Comparison of ENCODE assay signal across 19 cellular contexts in the genomic region with DNA sequence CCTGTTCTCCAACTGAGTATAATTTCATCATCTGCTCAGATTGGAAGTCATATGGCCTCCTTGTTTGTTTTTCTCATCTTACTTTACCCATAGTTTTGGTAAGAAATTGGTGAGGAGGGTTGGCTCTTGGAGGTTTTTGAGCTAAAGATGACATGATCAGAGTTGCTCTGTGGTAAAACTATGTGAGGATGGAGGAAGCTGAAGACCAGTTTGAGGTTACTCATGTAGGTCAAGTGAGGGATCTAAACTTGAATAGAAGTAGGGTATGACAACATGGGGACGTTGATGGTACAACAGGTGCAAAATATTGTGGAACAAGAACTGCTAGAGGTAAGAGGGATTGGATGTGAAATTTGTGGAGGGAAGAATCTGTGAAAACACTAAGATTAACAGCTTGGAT.
DNase-seq lines count a peak whose midpoint lies in the region; ATAC-seq and TF ChIP-seq lines count a peak whose summit lies in the region.
"Had no signal": no experiment of that assay in that cellular context is flagged by ENCODE, and none has a peak within 500 bp of the region (broad histone marks: within the 10 kb centered on the region; RNA-seq: fewer than 3 reads in every experiment).

No MANE protein-coding gene starts in this region.

- H3K9me3 Mint-ChIP-seq in activated CD8-positive, alpha-beta T cell treated with anti-CD3 and anti-CD28 coated beads for 36 hours, result peaks cover 6% of the 10 kb centered on the region
- peaks cover 5% of the 10 kb centered on the region for H3K9me3 Mint-ChIP-seq in activated CD8-positive, alpha-beta T cell treated with anti-CD3 and anti-CD28 coated beads, Interleukin-2, amount 10 ng/mL, durations not matched to agents 7 days and 5 days (ENCODE audit: insufficient read depth)
- no peaks in the 10 kb centered on the region for H3K9me3 Mint-ChIP-seq in stimulated activated effector memory CD8-positive, alpha-beta T cell treated with anti-CD3 and anti-CD28 coated beads, Interleukin-12 subunit alpha, Interleukin-12 subunit beta, amount 100 ng/mL, for 72 hours

- H3K27me3 ChIP-seq in esophagus muscularis mucosa, result no peaks in the 10 kb centered on the region
- H3K27me3 ChIP-seq: BE2C had no signal

- WGBS in esophagus muscularis mucosa, result 63% methylated on average over 1 of the region's 1 CpG

- POLR2A ChIA-PET in activated CD8-positive, alpha-beta T cell treated with anti-CD3 and anti-CD28 coated beads for 36 hours (lab: Charles Lee), result no interaction called here
- POLR2A ChIA-PET in activated CD8-positive, alpha-beta T cell treated with anti-CD3 and anti-CD28 coated beads, Interleukin-2, amount 10 ng/mL, durations not matched to agents 7 days and 5 days (lab: Charles Lee), result no interaction called here

- ATAC-seq in activated CD8-positive, alpha-beta T cell treated with anti-CD3 and anti-CD28 coated beads for 36 hours, result no peak
- no peak for ATAC-seq in activated CD8-positive, alpha-beta T cell treated with anti-CD3 and anti-CD28 coated beads, Interleukin-2, amount 10 ng/mL, durations not matched to agents 7 days and 5 days
- ATAC-seq in T-helper 17 cell (peak; percentile 81), mucosa of descending colon (no peak)
- peak; percentile 72 for ATAC-seq in stimulated activated effector memory CD8-positive, alpha-beta T cell treated with anti-CD3 and anti-CD28 coated beads, Interleukin-12 subunit alpha, Interleukin-12 subunit beta, amount 100 ng/mL, for 72 hours

- H3K4me3 ChIP-seq in esophagus muscularis mucosa (no peak overlapping the region), mucosa of descending colon (no peak overlapping the region)
- H3K4me3 ChIP-seq: GM23248 had no signal

- no peak for DNase-seq in activated CD8-positive, alpha-beta T cell treated with anti-CD3 and anti-CD28 coated beads for 36 hours
- DNase-seq in activated CD8-positive, alpha-beta T cell treated with anti-CD3 and anti-CD28 coated beads, Interleukin-2, amount 10 ng/mL, durations not matched to agents 7 days and 5 days, result no peak
- no peak for DNase-seq in T-helper 17 cell
- peak; percentile 10 for DNase-seq in esophagus muscularis mucosa (ENCODE audit: extremely low spot score)
- no peak for DNase-seq in stimulated activated effector memory CD8-positive, alpha-beta T cell treated with anti-CD3 and anti-CD28 coated beads, Interleukin-12 subunit alpha, Interleukin-12 subunit beta, amount 100 ng/mL, for 72 hours (ENCODE audit: low spot score in 2 of 2)
- DNase-seq in SK-N-DZ (ENCODE audit: low spot score), result no peak
- DNase-seq in mucosa of descending colon, result no peak
- DNase-seq in DMS53 treated with DMSO at 0.1 percent for 48 hours (lab: John Stamatoyannopoulos, UW; ENCODE audit: unreplicated experiment), result no peak
- DNase-seq: 8988T; ACHN; BE2C; C1 segment of cervical spinal cord; CD4-positive, CD25-positive, alpha-beta regulatory T cell; COR-L47; DMS 273 treated with DMSO at 0.1 percent for 48 hours; DMS53; GM23248; HCEC 1CT had no signal

- H3K36me3 Mint-ChIP-seq in activated CD8-positive, alpha-beta T cell treated with anti-CD3 and anti-CD28 coated beads for 36 hours (ENCODE audit: low read depth), result no peaks in the 10 kb centered on the region
- no peaks in the 10 kb centered on the region for H3K36me3 Mint-ChIP-seq in activated CD8-positive, alpha-beta T cell treated with anti-CD3 and anti-CD28 coated beads, Interleukin-2, amount 10 ng/mL, durations not matched to agents 7 days and 5 days (ENCODE audit: low read depth)
- no peaks in the 10 kb centered on the region for H3K36me3 Mint-ChIP-seq in T-helper 17 cell (ENCODE audit: low read depth)
- H3K36me3 Mint-ChIP-seq in stimulated activated effector memory CD8-positive, alpha-beta T cell treated with anti-CD3 and anti-CD28 coated beads, Interleukin-12 subunit alpha, Interleukin-12 subunit beta, amount 100 ng/mL, for 72 hours, result no peaks in the 10 kb centered on the region
- H3K36me3 Mint-ChIP-seq: CD4-positive, CD25-positive, alpha-beta regulatory T cell had no signal

- H3K4me3 Mint-ChIP-seq in activated CD8-positive, alpha-beta T cell treated with anti-CD3 and anti-CD28 coated beads for 36 hours, result no peak overlapping the region
- no peak overlapping the region for H3K4me3 Mint-ChIP-seq in activated CD8-positive, alpha-beta T cell treated with anti-CD3 and anti-CD28 coated beads, Interleukin-2, amount 10 ng/mL, durations not matched to agents 7 days and 5 days
- no peak overlapping the region for H3K4me3 Mint-ChIP-seq in T-helper 17 cell
- no peak overlapping the region for H3K4me3 Mint-ChIP-seq in stimulated activated effector memory CD8-positive, alpha-beta T cell treated with anti-CD3 and anti-CD28 coated beads, Interleukin-12 subunit alpha, Interleukin-12 subunit beta, amount 100 ng/mL, for 72 hours
- H3K4me3 Mint-ChIP-seq: CD4-positive, CD25-positive, alpha-beta regulatory T cell had no signal

- H3K4me1 ChIP-seq in esophagus muscularis mucosa (no peaks in the 10 kb centered on the region), mucosa of descending colon (ENCODE audit: low read depth) (peaks cover 21% of the 10 kb centered on the region)
- H3K4me1 ChIP-seq: BE2C had no signal

- TF ChIP-seq CTCF in activated CD8-positive, alpha-beta T cell treated with anti-CD3 and anti-CD28 coated beads for 36 hours (IDR thresholded peaks at IDR 0.05), result no peak
- TF ChIP-seq CTCF in esophagus muscularis mucosa (IDR thresholded peaks at IDR 0.05), result no peak
- TF ChIP-seq CTCF in mucosa of descending colon (IDR thresholded peaks at IDR 0.05), result no peak

- H3K36me3 ChIP-seq in esophagus muscularis mucosa (no peaks in the 10 kb centered on the region), mucosa of descending colon (ENCODE audit: low read depth) (no peaks in the 10 kb centered on the region)
- H3K36me3 ChIP-seq: BE2C had no signal

- H3K27ac ChIP-seq in esophagus muscularis mucosa (replicated peaks in 1 of 4), result no peak overlapping the region
- H3K27ac ChIP-seq: GM23248, HL-60 had no signal

- no peak for TF ChIP-seq EP300 in esophagus muscularis mucosa (IDR thresholded peaks at IDR 0.05)

- H3K9me3 ChIP-seq in T-helper 17 cell (ENCODE audit: control insufficient read depth, low read length, poor library complexity, severe bottlenecking) (no peaks in the 10 kb centered on the region), esophagus muscularis mucosa (no peaks in the 10 kb centered on the region), mucosa of descending colon (no peaks in the 10 kb centered on the region)
- H3K9me3 ChIP-seq: BE2C had no signal

- intact Hi-C loops in activated CD8-positive, alpha-beta T cell treated with anti-CD3 and anti-CD28 coated beads for 36 hours (cut with micrococcal nuclease), result no loop called here
- intact Hi-C loops in esophagus muscularis mucosa (cut with DNase I), result no loop called here
- intact Hi-C loops in mucosa of descending colon (cut with DNase I, micrococcal nuclease), result no loop called here

- CTCF ChIA-PET in activated CD8-positive, alpha-beta T cell treated with anti-CD3 and anti-CD28 coated beads for 36 hours (lab: Charles Lee), result no interaction called here
- CTCF ChIA-PET in activated CD8-positive, alpha-beta T cell treated with anti-CD3 and anti-CD28 coated beads, Interleukin-2, amount 10 ng/mL, durations not matched to agents 7 days and 5 days (lab: Charles Lee), result interaction anchor here (1.4 kb wide), 1 partner anchor 242 kb away, joined by 4 read pairs; no protein-coding TSS in a partner anchor

- no peaks in the 10 kb centered on the region for H3K4me1 Mint-ChIP-seq in activated CD8-positive, alpha-beta T cell treated with anti-CD3 and anti-CD28 coated beads for 36 hours (ENCODE audit: low read depth)
- H3K4me1 Mint-ChIP-seq in activated CD8-positive, alpha-beta T cell treated with anti-CD3 and anti-CD28 coated beads, Interleukin-2, amount 10 ng/mL, durations not matched to agents 7 days and 5 days (ENCODE audit: low read depth), result peaks cover 5% of the 10 kb centered on the region
- H3K4me1 Mint-ChIP-seq in T-helper 17 cell, result peaks cover 14% of the 10 kb centered on the region
- peaks cover 38% of the 10 kb centered on the region for H3K4me1 Mint-ChIP-seq in stimulated activated effector memory CD8-positive, alpha-beta T cell treated with anti-CD3 and anti-CD28 coated beads, Interleukin-12 subunit alpha, Interleukin-12 subunit beta, amount 100 ng/mL, for 72 hours

- H3K27me3 Mint-ChIP-seq in activated CD8-positive, alpha-beta T cell treated with anti-CD3 and anti-CD28 coated beads for 36 hours, result peaks cover 27% of the 10 kb centered on the region
- peaks cover 14% of the 10 kb centered on the region for H3K27me3 Mint-ChIP-seq in activated CD8-positive, alpha-beta T cell treated with anti-CD3 and anti-CD28 coated beads, Interleukin-2, amount 10 ng/mL, durations not matched to agents 7 days and 5 days (ENCODE audit: low read depth)
- peaks cover 6% of the 10 kb centered on the region for H3K27me3 Mint-ChIP-seq in T-helper 17 cell

- peak overlapping the region; percentile 13 for H3K27ac Mint-ChIP-seq in activated CD8-positive, alpha-beta T cell treated with anti-CD3 and anti-CD28 coated beads for 36 hours
- H3K27ac Mint-ChIP-seq in activated CD8-positive, alpha-beta T cell treated with anti-CD3 and anti-CD28 coated beads, Interleukin-2, amount 10 ng/mL, durations not matched to agents 7 days and 5 days, result no peak overlapping the region
- peak overlapping the region; percentile 1 for H3K27ac Mint-ChIP-seq in T-helper 17 cell
- H3K27ac Mint-ChIP-seq in stimulated activated effector memory CD8-positive, alpha-beta T cell treated with anti-CD3 and anti-CD28 coated beads, Interleukin-12 subunit alpha, Interleukin-12 subunit beta, amount 100 ng/mL, for 72 hours, result peak overlapping the region; percentile 69

- TF ChIP-seq POLR2A in esophagus muscularis mucosa (IDR thresholded peaks at IDR 0.05; ENCODE audit: low read depth), result no peak

Comparison
In these comparisons a context has a peak if more than half of its experiments do, and no peak if none do; other contexts are left out.
1. ATAC-seq: peak in T-helper 17 cell (single experiment) and stimulated activated effector memory CD8-positive, alpha-beta T cell treated with anti-CD3 and anti-CD28 coated beads, Interleukin-12 subunit alpha, Interleukin-12 subunit beta, amount 100 ng/mL, for 72 hours (single experiment); none in activated CD8-positive, alpha-beta T cell treated with anti-CD3 and anti-CD28 coated beads for 36 hours (single experiment), activated CD8-positive, alpha-beta T cell treated with anti-CD3 and anti-CD28 coated beads, Interleukin-2, amount 10 ng/mL, durations not matched to agents 7 days and 5 days (single experiment) and mucosa of descending colon (single experiment).